In genomic region chr10:784759-785538, GRCh38 we compare ENCODE assay signal across 9 cellular contexts.
DNase-seq lines count a peak whose midpoint lies in the region; ATAC-seq and TF ChIP-seq lines count a peak whose summit lies in the region.
"Had no signal": no experiment of that assay in that cellular context is flagged by ENCODE, and none has a peak within 500 bp of the region (broad histone marks: within the 10 kb centered on the region; RNA-seq: fewer than 3 reads in every experiment).

No MANE protein-coding gene starts in this region.

- CTCF ChIA-PET in activated CD8-positive, alpha-beta memory T cell treated with anti-CD3 and anti-CD28 coated beads, Interleukin-2, amount 10 ng/mL, durations not matched to agents 7 days and 5 days (lab: Charles Lee), result no interaction called here

- no peaks in the 10 kb centered on the region for H3K9me2 ChIP-seq in neural cell (ENCODE audit: insufficient read depth, low read length)

- no peaks in the 10 kb centered on the region for H3F3A ChIP-seq in neural cell (ENCODE audit: insufficient read depth, low read length, poor library complexity, severe bottlenecking)

- no peaks in the 10 kb centered on the region for H3K36me3 ChIP-seq in neural cell (ENCODE audit: insufficient read depth, low read length)
- H3K36me3 ChIP-seq in stomach smooth muscle (ENCODE audit: control insufficient read depth in 2 of 2, insufficient read depth in 2 of 2, low read length in 2 of 2), result no peaks in the 10 kb centered on the region

- H3K9me3 Mint-ChIP-seq in activated CD8-positive, alpha-beta memory T cell treated with anti-CD3 and anti-CD28 coated beads, Interleukin-2, amount 10 ng/mL, durations not matched to agents 7 days and 5 days (ENCODE audit: low read depth), result no peaks in the 10 kb centered on the region
- H3K9me3 Mint-ChIP-seq: IgD-negative memory B cell had no signal

- peak; percentile 30 for TF ChIP-seq CTCF in fibroblast of the aortic adventitia (IDR thresholded peaks at IDR 0.05; ENCODE audit: insufficient read depth, low read length)
- peak; percentile 48 for TF ChIP-seq CTCF in neural cell (IDR thresholded peaks at IDR 0.05; ENCODE audit: poor library complexity, severe bottlenecking)

- no peak overlapping the region for H3K27ac ChIP-seq in neural cell (ENCODE audit: low read length)
- H3K27ac ChIP-seq in stomach smooth muscle (ENCODE audit: low read length), result no peak overlapping the region

- no peak overlapping the region for H2AFZ ChIP-seq in neural cell (ENCODE audit: low read depth, low read length)

- H3K9me3 ChIP-seq in neural cell (ENCODE audit: low read length) (no peaks in the 10 kb centered on the region), stomach smooth muscle (ENCODE audit: control insufficient read depth in 2 of 2, low read length in 2 of 2) (no peaks in the 10 kb centered on the region)

- H3K4me3 Mint-ChIP-seq in activated CD8-positive, alpha-beta memory T cell treated with anti-CD3 and anti-CD28 coated beads, Interleukin-2, amount 10 ng/mL, durations not matched to agents 7 days and 5 days, result no peak overlapping the region

- peak overlapping the region; percentile 60 for H3K4me3 ChIP-seq in fibroblast of the aortic adventitia (ENCODE audit: low read depth, low read length)
- peak overlapping the region; percentile 48 for H3K4me3 ChIP-seq in neural cell (ENCODE audit: low read length)
- H3K4me3 ChIP-seq in stomach smooth muscle (ENCODE audit: low read length in 2 of 2), result peak overlapping the region; percentile 49 to 67

- peak; percentile 72 for ATAC-seq in activated CD8-positive, alpha-beta memory T cell treated with anti-CD3 and anti-CD28 coated beads, Interleukin-2, amount 10 ng/mL, durations not matched to agents 7 days and 5 days
- ATAC-seq in HG03280 (IDR thresholded peaks at IDR 0.05; ENCODE audit: unreplicated experiment), result no peak

- DNase-seq in COR-L47 (lab: John Stamatoyannopoulos, UW) (peak; percentile 37), fibroblast of the aortic adventitia (ENCODE audit: low read depth) (peak; percentile 67), UCSD-AML1 (lab: John Stamatoyannopoulos, UW; ENCODE audit: unreplicated experiment) (no peak)
- peak; percentile 55 for DNase-seq in activated CD8-positive, alpha-beta memory T cell treated with anti-CD3 and anti-CD28 coated beads, Interleukin-2, amount 10 ng/mL, durations not matched to agents 7 days and 5 days

- H3K27me3 Mint-ChIP-seq in activated CD8-positive, alpha-beta memory T cell treated with anti-CD3 and anti-CD28 coated beads, Interleukin-2, amount 10 ng/mL, durations not matched to agents 7 days and 5 days, result peaks cover 11% of the 10 kb centered on the region

- no peaks in the 10 kb centered on the region for H3K36me3 Mint-ChIP-seq in activated CD8-positive, alpha-beta memory T cell treated with anti-CD3 and anti-CD28 coated beads, Interleukin-2, amount 10 ng/mL, durations not matched to agents 7 days and 5 days
- H3K36me3 Mint-ChIP-seq: IgD-negative memory B cell had no signal

- H3K4me1 ChIP-seq in stomach smooth muscle (ENCODE audit: control insufficient read depth, insufficient read depth, low read length), result peaks cover 21% of the 10 kb centered on the region

- H3K79me2 ChIP-seq in neural cell (replicated peaks; ENCODE audit: insufficient read depth, low read length), result no peaks in the 10 kb centered on the region

- H3K27me3 ChIP-seq in neural cell (ENCODE audit: insufficient read depth, low read depth, low read length) (no peaks in the 10 kb centered on the region), stomach smooth muscle (ENCODE audit: control insufficient read depth in 1 of 2, insufficient read depth in 2 of 2, low read length in 2 of 2) (no peaks in the 10 kb centered on the region)

- TF ChIP-seq EP300 in Ishikawa (IDR thresholded peaks at IDR 0.05; ENCODE audit: borderline replicate concordance) (no peak), neural cell (conservative IDR thresholded peaks at IDR 0.05; ENCODE audit: poor library complexity, severe bottlenecking) (no peak)

- H3K4me1 Mint-ChIP-seq in activated CD8-positive, alpha-beta memory T cell treated with anti-CD3 and anti-CD28 coated beads, Interleukin-2, amount 10 ng/mL, durations not matched to agents 7 days and 5 days, result no peaks in the 10 kb centered on the region

- no peak for TF ChIP-seq RAD21 in Ishikawa (IDR thresholded peaks at IDR 0.05; ENCODE audit: low read depth)
- TF ChIP-seq RAD21 in neural cell (conservative IDR thresholded peaks at IDR 0.05), result peak; percentile 49

- no peaks in the 10 kb centered on the region for H4K20me1 ChIP-seq in neural cell (ENCODE audit: insufficient read depth)

- H3K27ac Mint-ChIP-seq in activated CD8-positive, alpha-beta memory T cell treated with anti-CD3 and anti-CD28 coated beads, Interleukin-2, amount 10 ng/mL, durations not matched to agents 7 days and 5 days, result no peak overlapping the region
- H3K27ac Mint-ChIP-seq: IgD-negative memory B cell had no signal

- no peak overlapping the region for H3K4me2 ChIP-seq in neural cell (ENCODE audit: low read length)

- peak overlapping the region; percentile 45 for H3K9ac ChIP-seq in neural cell (ENCODE audit: low read length)
- H3K9ac ChIP-seq in stomach smooth muscle (ENCODE audit: low read length in 2 of 2), result peak overlapping the region in 1 of 2 donors; percentile 42

TF ChIP-seq in Ishikawa, 13 proteins besides CTCF, POLR2A, EP300 and RAD21:
- peak; percentile 71; the same call in 1 of the 2 replicates for TF ChIP-seq EGR1 (IDR thresholded peaks at IDR 0.05)
- no peak for TF ChIP-seq NFIC (IDR thresholded peaks at IDR 0.05)
TF ChIP-seq in Ishikawa: peak in this region for 1.

TF ChIP-seq in neural cell, 6 proteins besides CTCF, POLR2A, EP300 and RAD21:
- TF ChIP-seq TAF1 (IDR thresholded peaks at IDR 0.05; ENCODE audit: low read depth), result no peak
- TF ChIP-seq EZH2 (IDR thresholded peaks at IDR 0.05; ENCODE audit: borderline replicate concordance, insufficient read depth, low read length, poor library complexity, severe bottlenecking), result no peak
- TF ChIP-seq MXI1 (conservative IDR thresholded peaks at IDR 0.05; ENCODE audit: poor library complexity, severe bottlenecking), result no peak
- no peak for TF ChIP-seq SMC3 (conservative IDR thresholded peaks at IDR 0.05; ENCODE audit: poor library complexity)
- no peak for TF ChIP-seq POLR2AphosphoS5 (IDR thresholded peaks at IDR 0.05)
- TF ChIP-seq REST (IDR thresholded peaks at IDR 0.05; ENCODE audit: borderline replicate concordance), result no peak
